ENCODE assay signal across 8 cellular contexts in the genomic region with DNA sequence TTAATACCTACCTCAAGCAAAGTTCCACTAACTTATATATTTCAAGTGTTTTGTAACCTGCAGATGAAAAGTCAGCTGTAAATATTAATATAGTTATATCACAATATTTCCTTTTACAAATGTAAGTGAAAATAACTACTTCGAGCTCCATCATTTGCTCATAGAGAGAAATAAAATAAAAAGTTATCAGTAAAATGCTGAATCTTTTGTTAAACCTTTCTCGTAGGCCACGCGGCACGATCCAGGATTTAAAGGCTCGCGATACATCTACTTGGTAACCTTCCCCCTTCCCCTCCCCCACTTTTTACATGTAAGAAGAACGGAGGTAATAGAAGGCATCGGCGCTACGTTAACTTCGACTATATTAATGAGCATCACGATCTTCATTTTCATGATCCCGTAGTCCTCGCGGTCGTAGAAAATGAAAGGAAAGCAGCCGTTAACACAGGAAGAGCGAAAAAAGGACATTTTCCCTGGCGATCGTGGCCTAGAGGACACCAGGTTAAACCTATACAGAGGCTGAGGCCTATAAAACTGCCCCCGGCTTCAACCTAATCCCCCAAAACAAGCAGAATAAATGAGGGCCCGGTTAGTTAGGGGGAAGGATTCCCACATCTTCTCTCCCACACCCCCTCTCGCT. TPM values are rescaled to one million over a fixed set of nuclear protein-coding genes. Genes with fewer than 3 reads are reported as not detected.
DNase-seq lines count a peak whose midpoint lies in the region; ATAC-seq and TF ChIP-seq lines count a peak whose summit lies in the region.

No MANE protein-coding gene starts in this region.

- peaks cover 8% of the 10 kb centered on the region for H3K36me3 Mint-ChIP-seq in natural killer cell

- peak overlapping the region; percentile 89 for H3K27ac ChIP-seq in epithelial cell of prostate

- peaks cover 44 to 59% of the 10 kb centered on the region in 2 donors for H3K4me1 Mint-ChIP-seq in natural killer cell

- peak overlapping the region; percentile 93 for H3K4me3 Mint-ChIP-seq in natural killer cell

- no peak for TF ChIP-seq CTCF in natural killer cell (IDR thresholded peaks at IDR 0.05)

- DNase-seq in NCI-H2196 (lab: John Stamatoyannopoulos, UW; ENCODE audit: unreplicated experiment), result peak; percentile 57
- no peak for DNase-seq in NCI-H2196 treated with DMSO at 0.1 percent for 48 hours (lab: John Stamatoyannopoulos, UW; ENCODE audit: unreplicated experiment)
- DNase-seq in MV-4-11 (lab: John Stamatoyannopoulos, UW), result peak; percentile 29
- DNase-seq in UCSD-AML1 (lab: John Stamatoyannopoulos, UW; ENCODE audit: unreplicated experiment), result peak; percentile 28
- DNase-seq in epithelial cell of prostate (ENCODE audit: low read depth, low spot score), result peak; percentile 24
- DNase-seq in natural killer cell, result no peak
- DNase-seq in NCI-H187 treated with DMSO at 0.1 percent for 48 hours (lab: John Stamatoyannopoulos, UW), result no peak

- H3K27ac Mint-ChIP-seq in natural killer cell, result peak overlapping the region; percentile 96 to 97

- H3K9me3 Mint-ChIP-seq in natural killer cell, result no peaks in the 10 kb centered on the region

- intact Hi-C loops in natural killer cell (cut with micrococcal nuclease), result loop anchor here (1.0 to 10.0 kb wide), 6 partner anchors 39 to 188 kb away; a partner anchor contains a TSS

- H3K27me3 Mint-ChIP-seq in natural killer cell (ENCODE audit: low read depth in 2 of 2), result no peaks in the 10 kb centered on the region

- no peak for ATAC-seq in natural killer cell
- ATAC-seq in HG03045 (IDR thresholded peaks at IDR 0.05; ENCODE audit: unreplicated experiment), result no peak

RNA-seq across cellular contexts. Expression of a gene that starts 0.5 kb away (rescaled TPM):
- 100 to 1,000 TPM; 501 to 547 (median 515) TPM for total RNA-seq in natural killer cell

RNA-seq across cellular contexts. Expression of a gene that starts 11.2 kb away (rescaled TPM):
- total RNA-seq in natural killer cell, result under 1 TPM in 2 of 3 donors, not detected in 1; 0.68 to 0.85 TPM

Comparison
In these comparisons a context has a peak if more than half of its experiments do, and no peak if none do; other contexts are left out.
1. DNase-seq: peak in NCI-H2196 (single experiment), MV-4-11 (single experiment), UCSD-AML1 (single experiment) and epithelial cell of prostate (single experiment); none in NCI-H2196 treated with DMSO at 0.1 percent for 48 hours (single experiment), natural killer cell (single experiment) and NCI-H187 treated with DMSO at 0.1 percent for 48 hours (single experiment).